9 cellular contexts compared by ENCODE assay signal in genomic region chr19:40283414-40284250, GRCh38. TPM values are rescaled to one million over a fixed set of nuclear protein-coding genes. Genes with fewer than 3 reads are reported as not detected.
A peak's percentile ranks its signal among the peaks of the same experiment; 100 is the strongest.
DNase-seq lines count a peak whose midpoint lies in the region; ATAC-seq and TF ChIP-seq lines count a peak whose summit lies in the region.
"Had no signal": no experiment of that assay in that cellular context is flagged by ENCODE, and none has a peak within 500 bp of the region (broad histone marks: within the 10 kb centered on the region; RNA-seq: fewer than 3 reads in every experiment).

No MANE protein-coding gene starts in this region.

- CTCF ChIA-PET in activated CD8-positive, alpha-beta T cell treated with anti-CD3 and anti-CD28 coated beads for 36 hours (lab: Charles Lee) = interaction anchor here (0.7 to 1.3 kb wide), 3 partner anchors 117 to 181 kb away, joined by 3 to 4 read pairs (median 3); no protein-coding TSS in a partner anchor

- POLR2A ChIA-PET in activated CD8-positive, alpha-beta T cell treated with anti-CD3 and anti-CD28 coated beads for 36 hours (lab: Charles Lee) = interaction anchor here (1.1 to 2.5 kb wide), 4 partner anchors 8 to 312 kb away, joined by 4 to 13 read pairs (median 6); no protein-coding TSS in a partner anchor

- peak overlapping the region; percentile 81 for H3K4me3 ChIP-seq in iPS-11a (ENCODE audit: low read depth, low read length)

- H3K27ac Mint-ChIP-seq in activated CD8-positive, alpha-beta T cell treated with anti-CD3 and anti-CD28 coated beads for 36 hours = peak overlapping the region; percentile 100
- H3K27ac Mint-ChIP-seq in stimulated activated effector memory CD8-positive, alpha-beta T cell treated with anti-CD3 and anti-CD28 coated beads, Interleukin-12 subunit alpha, Interleukin-12 subunit beta, amount 100 ng/mL, for 72 hours = peak overlapping the region; percentile 98

- no peak for ATAC-seq in activated CD8-positive, alpha-beta T cell treated with anti-CD3 and anti-CD28 coated beads for 36 hours
- no peak for ATAC-seq in stimulated activated effector memory CD8-positive, alpha-beta T cell treated with anti-CD3 and anti-CD28 coated beads, Interleukin-12 subunit alpha, Interleukin-12 subunit beta, amount 100 ng/mL, for 72 hours
- ATAC-seq in HG02840 (IDR thresholded peaks at IDR 0.05; ENCODE audit: low FRiP score, unreplicated experiment) (no peak), GM21528 (IDR thresholded peaks at IDR 0.05; ENCODE audit: low FRiP score, unreplicated experiment) (no peak)

- H3K27me3 Mint-ChIP-seq in activated CD8-positive, alpha-beta T cell treated with anti-CD3 and anti-CD28 coated beads for 36 hours = no peaks in the 10 kb centered on the region

- DNase-seq in NCI-H146 (lab: John Stamatoyannopoulos, UW) (peak; percentile 12), NCI-H146 treated with DMSO at 0.1 percent for 48 hours (lab: John Stamatoyannopoulos, UW; ENCODE audit: unreplicated experiment) (no peak)
- DNase-seq in activated CD8-positive, alpha-beta T cell treated with anti-CD3 and anti-CD28 coated beads for 36 hours = no peak
- DNase-seq in stimulated activated effector memory CD8-positive, alpha-beta T cell treated with anti-CD3 and anti-CD28 coated beads, Interleukin-12 subunit alpha, Interleukin-12 subunit beta, amount 100 ng/mL, for 72 hours (ENCODE audit: low spot score in 2 of 2) = no peak
- DNase-seq in activated CD8-positive, alpha-beta memory T cell treated with anti-CD3 and anti-CD28 coated beads, Interleukin-2, amount 50 U/mL, for 4 hours = no peak

- peaks cover 1% of the 10 kb centered on the region for H3K36me3 Mint-ChIP-seq in activated CD8-positive, alpha-beta T cell treated with anti-CD3 and anti-CD28 coated beads for 36 hours (ENCODE audit: low read depth)
- H3K36me3 Mint-ChIP-seq in stimulated activated effector memory CD8-positive, alpha-beta T cell treated with anti-CD3 and anti-CD28 coated beads, Interleukin-12 subunit alpha, Interleukin-12 subunit beta, amount 100 ng/mL, for 72 hours = peaks cover 25% of the 10 kb centered on the region

- H3K4me3 Mint-ChIP-seq in activated CD8-positive, alpha-beta T cell treated with anti-CD3 and anti-CD28 coated beads for 36 hours = peak overlapping the region; percentile 98
- peak overlapping the region; percentile 82 for H3K4me3 Mint-ChIP-seq in stimulated activated effector memory CD8-positive, alpha-beta T cell treated with anti-CD3 and anti-CD28 coated beads, Interleukin-12 subunit alpha, Interleukin-12 subunit beta, amount 100 ng/mL, for 72 hours

- H3K4me1 Mint-ChIP-seq in activated CD8-positive, alpha-beta T cell treated with anti-CD3 and anti-CD28 coated beads for 36 hours (ENCODE audit: low read depth) = peaks cover 54% of the 10 kb centered on the region
- H3K4me1 Mint-ChIP-seq in stimulated activated effector memory CD8-positive, alpha-beta T cell treated with anti-CD3 and anti-CD28 coated beads, Interleukin-12 subunit alpha, Interleukin-12 subunit beta, amount 100 ng/mL, for 72 hours = peaks cover 58% of the 10 kb centered on the region

- H3K9me3 Mint-ChIP-seq in activated CD8-positive, alpha-beta T cell treated with anti-CD3 and anti-CD28 coated beads for 36 hours = no peaks in the 10 kb centered on the region
- no peaks in the 10 kb centered on the region for H3K9me3 Mint-ChIP-seq in stimulated activated effector memory CD8-positive, alpha-beta T cell treated with anti-CD3 and anti-CD28 coated beads, Interleukin-12 subunit alpha, Interleukin-12 subunit beta, amount 100 ng/mL, for 72 hours

- intact Hi-C loops in activated CD8-positive, alpha-beta T cell treated with anti-CD3 and anti-CD28 coated beads for 36 hours (cut with micrococcal nuclease) = loop anchor here (10.0 kb wide), 1 partner anchor 311 kb away; no protein-coding TSS in a partner anchor

- no peak for TF ChIP-seq CTCF in activated CD8-positive, alpha-beta T cell treated with anti-CD3 and anti-CD28 coated beads for 36 hours (IDR thresholded peaks at IDR 0.05)

RNA-seq across cellular contexts. Expression of gene AKT2, which starts 1.5 kb away (rescaled TPM):
- total RNA-seq in activated CD8-positive, alpha-beta T cell treated with anti-CD3 and anti-CD28 coated beads for 36 hours = 100 to 1,000 TPM; 139 to 144 TPM

RNA-seq across cellular contexts. Expression of gene CCNP, which starts 57.1 kb away (rescaled TPM):
- not detected for total RNA-seq in activated CD8-positive, alpha-beta T cell treated with anti-CD3 and anti-CD28 coated beads for 36 hours
- total RNA-seq: RPMI7951 had no signal
